ENCODE assay signal across 10 cellular contexts in genomic region chr3:123991730-123992588, GRCh38. TPM values are rescaled to one million over a fixed set of nuclear protein-coding genes. Genes with fewer than 3 reads are reported as not detected.
A peak's percentile ranks its signal among the peaks of the same experiment; 100 is the strongest.
DNase-seq lines count a peak whose midpoint lies in the region; ATAC-seq, FAIRE-seq and TF ChIP-seq lines count a peak whose summit lies in the region.
"Not testable (repeated sequence)": the region's sequence is repeated elsewhere in the genome, so short reads cannot be mapped to it uniquely, and the experiment has no call there.
"Had no signal": no experiment of that assay in that cellular context is flagged by ENCODE, and none has a peak within 500 bp of the region (broad histone marks: within the 10 kb centered on the region; RNA-seq: fewer than 3 reads in every experiment).

TSS of gene ROPN1 (minus strand) at chr3:123992124. CDS start at chr3:123980481, 11,643 bp downstream.

- CTCF ChIA-PET in A549 (lab: Yijun Ruan, JAX); naive thymus-derived CD4-positive, alpha-beta T cell (lab: Charles Lee): not testable (repeated sequence)

- H3K9me3 ChIP-seq in A549; H9 (ENCODE audit: control insufficient read depth, low read depth, low read length); left ventricle myocardium inferior (replicated peaks); naive thymus-derived CD4-positive, alpha-beta T cell (ENCODE audit: control insufficient read depth in 2 of 3, low read length in 3 of 3): not testable (repeated sequence)

- not testable (repeated sequence) for H2BK12ac ChIP-seq in H9 (ENCODE audit: insufficient read length, low read depth, low read length)

- DNase-seq in A549 (ENCODE audit: low read depth in 1 of 2, low spot score in 1 of 2); H9; SK-MEL-5 (ENCODE audit: low read depth, low spot score); activated T-cell treated with anti-CD3 and anti-CD28 coated beads, Interleukin-2, amount 50 U/mL, for 72 hours; bronchial epithelial cell (ENCODE audit: low read depth); left ventricle myocardium inferior; naive thymus-derived CD4-positive, alpha-beta T cell; stimulated activated effector memory CD8-positive, alpha-beta T cell treated with anti-CD3 and anti-CD28 coated beads, Interleukin-12 subunit alpha, Interleukin-12 subunit beta, amount 100 ng/mL, for 72 hours (ENCODE audit: low spot score in 2 of 2): not testable (repeated sequence)

- H3K4me2 ChIP-seq in A549; H9 (ENCODE audit: insufficient read depth, insufficient read length, low read length): not testable (repeated sequence)

- not testable (repeated sequence) for H3K79me2 ChIP-seq in H9 (ENCODE audit: insufficient read depth, low read length)

- not testable (repeated sequence) for H3K56ac ChIP-seq in H9 (ENCODE audit: insufficient read length, low read depth, low read length)

- H3K27me3 ChIP-seq in H9 (ENCODE audit: insufficient read depth, low read length) (peaks cover 14% of the 10 kb centered on the region; the same call in 1 of the 2 replicates), bronchial epithelial cell (ENCODE audit: control insufficient read depth, insufficient read depth, low read length) (peaks cover 13% of the 10 kb centered on the region), left ventricle myocardium inferior (ENCODE audit: low read depth) (peaks cover 22% of the 10 kb centered on the region)
- H3K27me3 ChIP-seq in naive thymus-derived CD4-positive, alpha-beta T cell (ENCODE audit: control insufficient read depth in 2 of 2, insufficient read depth in 2 of 2, low read length in 2 of 2), result not testable (repeated sequence)

- H3K4me1 Mint-ChIP-seq in H9; activated T-cell treated with anti-CD3 and anti-CD28 coated beads, Interleukin-2, amount 50 U/mL, for 72 hours (ENCODE audit: low read depth); naive thymus-derived CD4-positive, alpha-beta T cell; stimulated activated effector memory CD8-positive, alpha-beta T cell treated with anti-CD3 and anti-CD28 coated beads, Interleukin-12 subunit alpha, Interleukin-12 subunit beta, amount 100 ng/mL, for 72 hours: not testable (repeated sequence)

- H2BK20ac ChIP-seq in H9 (ENCODE audit: low read depth, low read length, poor library complexity, severe bottlenecking), result not testable (repeated sequence)

- not testable (repeated sequence) for H3T11ph ChIP-seq in H9 (ENCODE audit: low read length)

- H2BK15ac ChIP-seq in H9 (ENCODE audit: low read depth, low read length), result not testable (repeated sequence)

- not testable (repeated sequence) for H4K91ac ChIP-seq in H9 (ENCODE audit: insufficient read length, low read depth, low read length)

- H3K36me3 ChIP-seq in bronchial epithelial cell (ENCODE audit: control insufficient read depth, insufficient read depth, low read length); left ventricle myocardium inferior; naive thymus-derived CD4-positive, alpha-beta T cell (ENCODE audit: control insufficient read depth in 2 of 3, insufficient read depth in 3 of 3, low read length in 3 of 3): not testable (repeated sequence)

- intact Hi-C loops in left ventricle myocardium inferior (cut with micrococcal nuclease); naive thymus-derived CD4-positive, alpha-beta T cell (cut with micrococcal nuclease): not testable (repeated sequence)

- H3K23me2 ChIP-seq in H9 (ENCODE audit: insufficient read length, low read depth, low read length, poor library complexity, severe bottlenecking), result not testable (repeated sequence)

- H4K20me1 ChIP-seq in H9 (ENCODE audit: control insufficient read depth, insufficient read depth, insufficient read length), result not testable (repeated sequence)

- not testable (repeated sequence) for TF ChIP-seq POLR2A in A549 (IDR thresholded peaks at IDR 0.05; ENCODE audit: low read length)

- in situ Hi-C loops in SK-MEL-5 (cut with HindIII; ENCODE audit: low pct_unique_long_range_greater_than_20kb, low sequenced_read_pairs), result not testable (repeated sequence)

- WGBS in A549 (ENCODE audit: missing lambda C conversion rate), result 15% methylated on average over 7 of the region's 49 CpGs
- WGBS in H9 (ENCODE audit: extremely low coverage, insufficient read length, low lambda C conversion rate), result no CpG with 5 or more reads among the region's 49 CpGs

- H2BK120ac ChIP-seq in H9 (ENCODE audit: low read depth, low read length, poor library complexity, severe bottlenecking), result not testable (repeated sequence)

- H3K27ac ChIP-seq in A549; H9 (ENCODE audit: insufficient read length, low read depth, low read length); left ventricle myocardium inferior (replicated peaks); naive thymus-derived CD4-positive, alpha-beta T cell (ENCODE audit: low read depth, low read length): not testable (repeated sequence)

- FAIRE-seq in A549 (lab: Jason Lieb, UNC) (peak; percentile 94), bronchial epithelial cell (lab: Jason Lieb, UNC) (peak; percentile 62)

- not testable (repeated sequence) for H3K79me1 ChIP-seq in H9 (ENCODE audit: insufficient read depth, low read depth, low read length, poor library complexity, severe bottlenecking)

- TF ChIP-seq RAD21 in A549 (conservative IDR thresholded peaks at IDR 0.05 in 1 of 2, IDR thresholded peaks at IDR 0.05 in 1 of 2), result not testable (repeated sequence)

- H3K4me3 ChIP-seq in A549; bronchial epithelial cell (ENCODE audit: low read depth, low read length); naive thymus-derived CD4-positive, alpha-beta T cell (ENCODE audit: low read length): not testable (repeated sequence)
- H3K4me3 ChIP-seq in left ventricle myocardium inferior, result peak within 1 kb of the TSS; percentile 33

- not testable (repeated sequence) for H2AK5ac ChIP-seq in H9 (ENCODE audit: insufficient read length, low read length)

- H2AFZ ChIP-seq in H9 (ENCODE audit: low read length), result not testable (repeated sequence)

- not testable (repeated sequence) for H3K4ac ChIP-seq in H9 (ENCODE audit: low read depth, low read length)

- peak; percentile 90 to 94 for ATAC-seq in A549
- ATAC-seq in activated T-cell treated with anti-CD3 and anti-CD28 coated beads, Interleukin-2, amount 50 U/mL, for 72 hours (replicated peaks in 1 of 2), result peak; percentile 98 to 99
- peak; percentile 93 for ATAC-seq in naive thymus-derived CD4-positive, alpha-beta T cell
- ATAC-seq in stimulated activated effector memory CD8-positive, alpha-beta T cell treated with anti-CD3 and anti-CD28 coated beads, Interleukin-12 subunit alpha, Interleukin-12 subunit beta, amount 100 ng/mL, for 72 hours, result peak; percentile 89

- H4K8ac ChIP-seq in H9 (replicated peaks; ENCODE audit: insufficient read length, low read depth, low read length), result not testable (repeated sequence)

- TF ChIP-seq CTCF in A549 (IDR thresholded peaks at IDR 0.05); H9 (conservative IDR thresholded peaks at IDR 0.05); bronchial epithelial cell (IDR thresholded peaks at IDR 0.05; ENCODE audit: insufficient read depth, low read length, severe bottlenecking); left ventricle myocardium inferior (IDR thresholded peaks at IDR 0.05; ENCODE audit: borderline replicate concordance): not testable (repeated sequence)

- H3K18ac ChIP-seq in H9 (ENCODE audit: insufficient read length, low read depth, low read length), result not testable (repeated sequence)

- not testable (repeated sequence) for H3K23ac ChIP-seq in H9 (ENCODE audit: insufficient read length, low read depth, low read length)

- not testable (repeated sequence) for H3K9me3 Mint-ChIP-seq in H9; activated T-cell treated with anti-CD3 and anti-CD28 coated beads, Interleukin-2, amount 50 U/mL, for 72 hours; naive thymus-derived CD4-positive, alpha-beta T cell; stimulated activated effector memory CD8-positive, alpha-beta T cell treated with anti-CD3 and anti-CD28 coated beads, Interleukin-12 subunit alpha, Interleukin-12 subunit beta, amount 100 ng/mL, for 72 hours

- H3K36me3 Mint-ChIP-seq in H9 (ENCODE audit: insufficient read depth in 1 of 3, low read depth in 3 of 3); activated T-cell treated with anti-CD3 and anti-CD28 coated beads, Interleukin-2, amount 50 U/mL, for 72 hours (ENCODE audit: insufficient read depth in 2 of 2); naive thymus-derived CD4-positive, alpha-beta T cell; stimulated activated effector memory CD8-positive, alpha-beta T cell treated with anti-CD3 and anti-CD28 coated beads, Interleukin-12 subunit alpha, Interleukin-12 subunit beta, amount 100 ng/mL, for 72 hours: not testable (repeated sequence)

- not testable (repeated sequence) for H3K14ac ChIP-seq in H9 (ENCODE audit: insufficient read depth, low read length)

- not testable (repeated sequence) for H3K27ac Mint-ChIP-seq in H9; activated T-cell treated with anti-CD3 and anti-CD28 coated beads, Interleukin-2, amount 50 U/mL, for 72 hours; naive thymus-derived CD4-positive, alpha-beta T cell; stimulated activated effector memory CD8-positive, alpha-beta T cell treated with anti-CD3 and anti-CD28 coated beads, Interleukin-12 subunit alpha, Interleukin-12 subunit beta, amount 100 ng/mL, for 72 hours

- not testable (repeated sequence) for H3K9ac ChIP-seq in H9 (ENCODE audit: extremely low read depth, insufficient read length, low read length)

- H3K27me3 Mint-ChIP-seq in H9 (ENCODE audit: low read depth), result peaks cover 50% of the 10 kb centered on the region
- H3K27me3 Mint-ChIP-seq in activated T-cell treated with anti-CD3 and anti-CD28 coated beads, Interleukin-2, amount 50 U/mL, for 72 hours (ENCODE audit: low read depth), result peaks cover 34% of the 10 kb centered on the region
- peaks cover 34 to 43% (median 36%) of the 10 kb centered on the region in 5 donors for H3K27me3 Mint-ChIP-seq in naive thymus-derived CD4-positive, alpha-beta T cell

- H2BK5ac ChIP-seq in H9 (ENCODE audit: insufficient read length, low read length), result not testable (repeated sequence)

- not testable (repeated sequence) for TF ChIP-seq EP300 in A549 (IDR thresholded peaks at IDR 0.05)

- H3K4me3 Mint-ChIP-seq in H9, result peak within 1 kb of the TSS; percentile 26 to 77; a peak in 4 of 5 replicates
- peak within 1 kb of the TSS; percentile 57 to 58 for H3K4me3 Mint-ChIP-seq in activated T-cell treated with anti-CD3 and anti-CD28 coated beads, Interleukin-2, amount 50 U/mL, for 72 hours
- H3K4me3 Mint-ChIP-seq in naive thymus-derived CD4-positive, alpha-beta T cell, result peak within 1 kb of the TSS; percentile 51 to 79 (median 62)
- not testable (repeated sequence) for H3K4me3 Mint-ChIP-seq in stimulated activated effector memory CD8-positive, alpha-beta T cell treated with anti-CD3 and anti-CD28 coated beads, Interleukin-12 subunit alpha, Interleukin-12 subunit beta, amount 100 ng/mL, for 72 hours

- not testable (repeated sequence) for H4K5ac ChIP-seq in H9 (ENCODE audit: insufficient read length, low read depth, low read length)

- POLR2A ChIA-PET in A549 (lab: Yijun Ruan, JAX); naive thymus-derived CD4-positive, alpha-beta T cell (lab: Charles Lee): not testable (repeated sequence)

- H3K4me1 ChIP-seq in A549; H9 (ENCODE audit: insufficient read depth, low read length); left ventricle myocardium inferior; naive thymus-derived CD4-positive, alpha-beta T cell (ENCODE audit: control insufficient read depth in 2 of 2, insufficient read depth in 2 of 2, low read length in 2 of 2): not testable (repeated sequence)

RNA-seq across cellular contexts. Expression of gene ROPN1, which starts in this region (rescaled TPM):
- polyA plus RNA-seq in A549 (2011; rRNA removed) (not detected in 2 replicates), A549 (2017; fragmentation: RNase III; extraction: RNeasy Plus Mini Kit Qiagen cat#74134 plus additional on column Dnase treatment) (not detected in 3 replicates)
- polyA plus RNA-seq in A549 (2012; cell fraction: cytosol; rRNA removed), result not detected in 2 replicates
- polyA plus RNA-seq in A549 (2012; cell fraction: nucleus; rRNA removed), result not detected in 2 replicates
- not detected in 2 replicates for polyA minus RNA-seq in A549 (2011; rRNA and poly(A)+ RNA removed)
- total RNA-seq in H9 (2021) (not detected in 2 replicates), bronchial epithelial cell (not detected in 2 replicates), left ventricle myocardium inferior (not detected)
- total RNA-seq in SK-MEL-5 (2014; rRNA removed; shearing (Covaris generic)), result 33.4 and 37.8 TPM in 2 replicates
- 17.1 and 24.4 TPM in 2 replicates for polyA plus RNA-seq in SK-MEL-5 (2015; cell fraction: cytosol; rRNA removed)
- polyA plus RNA-seq in SK-MEL-5 (2015; cell fraction: nucleus; rRNA removed), result 2.6 and 5.2 TPM in 2 replicates
- total RNA-seq in activated T-cell treated with anti-CD3 and anti-CD28 coated beads, Interleukin-2, amount 50 U/mL, for 72 hours, result not detected
- not detected for total RNA-seq in naive thymus-derived CD4-positive, alpha-beta T cell
- polyA plus RNA-seq in naive thymus-derived CD4-positive, alpha-beta T cell, result not detected
- total RNA-seq: cardiac septum, temporal lobe had no signal

Comparison
In these comparisons a context has a peak if more than half of its experiments do, and no peak if none do; other contexts are left out.
1. RNA of gene ROPN1 (total RNA-seq): 33.4 to 37.8 TPM in SK-MEL-5; not detected in H9, not detected in activated T-cell treated with anti-CD3 and anti-CD28 coated beads, Interleukin-2, amount 50 U/mL, for 72 hours, not detected in bronchial epithelial cell, not detected in left ventricle myocardium inferior (single experiment) and not detected in naive thymus-derived CD4-positive, alpha-beta T cell; every median in the first group is over 10 times any median in the second.
2. Peak in ATAC-seq in A549; RNA of the gene not detected or under 1 TPM.
3. Peak in ATAC-seq in activated T-cell treated with anti-CD3 and anti-CD28 coated beads, Interleukin-2, amount 50 U/mL, for 72 hours; RNA of the gene not detected or under 1 TPM.
4. Peak in ATAC-seq in naive thymus-derived CD4-positive, alpha-beta T cell; RNA of the gene not detected or under 1 TPM.
5. Peak in every context shown above with its lines, with median percentiles within 50 percentile points of each other: ATAC-seq.